27 cellular contexts compared by ENCODE assay signal in genomic region chr3:192564611-192565010, GRCh38.
DNase-seq lines count a peak whose midpoint lies in the region; ATAC-seq and TF ChIP-seq lines count a peak whose summit lies in the region.
"Had no signal": no experiment of that assay in that cellular context is flagged by ENCODE, and none has a peak within 500 bp of the region (broad histone marks: within the 10 kb centered on the region; RNA-seq: fewer than 3 reads in every experiment).

No MANE protein-coding gene starts in this region.

- no peak overlapping the region for H3K4me2 ChIP-seq in trophoblast cell (ENCODE audit: low read length)
- no peak overlapping the region for H3K4me2 ChIP-seq in hepatocyte
- H3K4me2 ChIP-seq: BLaER1 treated with 17β-estradiol and CSF1 and Interleukin-3, amounts not matched to agents 10 nM and 100 nM had no signal

- H4K91ac ChIP-seq in trophoblast cell (ENCODE audit: low read depth, low read length), result no peak overlapping the region

- H3K79me1 ChIP-seq in trophoblast cell (ENCODE audit: low read length), result no peaks in the 10 kb centered on the region

- H3K79me2 ChIP-seq in trophoblast cell (ENCODE audit: control insufficient read depth, insufficient read depth, low read length, poor library complexity) (no peaks in the 10 kb centered on the region), hepatocyte (no peaks in the 10 kb centered on the region)

- H2BK120ac ChIP-seq in trophoblast cell (ENCODE audit: insufficient read depth, low read length, poor library complexity), result no peak overlapping the region

- CTCF ChIA-PET in AG04449 (lab: Yijun Ruan, JAX), result interaction anchor here (1.1 to 6.1 kb wide), 6 partner anchors 10 to 1039 kb away, joined by 3 to 68 read pairs (median 5); no protein-coding TSS in a partner anchor

- no peak for ATAC-seq in GM19351 (IDR thresholded peaks at IDR 0.05; ENCODE audit: unreplicated experiment)
- no peak for ATAC-seq in GM18858 (IDR thresholded peaks at IDR 0.05; ENCODE audit: unreplicated experiment)
- ATAC-seq: GM12878, PC-3, SK-N-SH treated with all-trans-retinoic acid at 6 μM for 48 hours had no signal

- H2BK5ac ChIP-seq in trophoblast cell (ENCODE audit: low read depth, low read length, poor library complexity), result no peak overlapping the region

- H3K27me3 ChIP-seq in adipocyte (replicated peaks; ENCODE audit: control insufficient read depth, insufficient read depth, low read length) (no peaks in the 10 kb centered on the region), trophoblast cell (ENCODE audit: insufficient read depth, low read length) (no peaks in the 10 kb centered on the region), hepatocyte (no peaks in the 10 kb centered on the region)
- H3K27me3 ChIP-seq: BLaER1 treated with 17β-estradiol and CSF1 and Interleukin-3, amounts not matched to agents 10 nM and 100 nM; SJCRH30 had no signal

- no peak for TF ChIP-seq CTCF in AG04449 (IDR thresholded peaks at IDR 0.05; ENCODE audit: insufficient read depth, low read length, missing control alignments)
- no peak for TF ChIP-seq CTCF in fibroblast of pulmonary artery (IDR thresholded peaks at IDR 0.05; ENCODE audit: low read length, missing control alignments)
- TF ChIP-seq CTCF in hepatocyte (IDR thresholded peaks at IDR 0.05; ENCODE audit: poor library complexity), result no peak

- no peak overlapping the region for H3K18ac ChIP-seq in trophoblast cell (ENCODE audit: low read length)

- H4K20me1 ChIP-seq in hepatocyte (ENCODE audit: insufficient read depth, poor library complexity, severe bottlenecking), result no peaks in the 10 kb centered on the region
- H4K20me1 ChIP-seq: BLaER1 treated with 17β-estradiol and CSF1 and Interleukin-3, amounts not matched to agents 10 nM and 100 nM had no signal

- H3K4me1 ChIP-seq in adipocyte (ENCODE audit: control insufficient read depth, insufficient read depth, low read length) (no peaks in the 10 kb centered on the region), trophoblast cell (ENCODE audit: control insufficient read depth in 1 of 2, insufficient read depth in 2 of 2, low read length in 2 of 2) (no peaks in the 10 kb centered on the region), hepatocyte (ENCODE audit: insufficient read depth) (no peaks in the 10 kb centered on the region)
- H3K4me1 ChIP-seq: BLaER1 treated with 17β-estradiol and CSF1 and Interleukin-3, amounts not matched to agents 10 nM and 100 nM; SJCRH30 had no signal

- H3K14ac ChIP-seq in trophoblast cell (ENCODE audit: low read length), result no peak overlapping the region

- DNase-seq in AG04449 (ENCODE audit: low read depth, low spot score), result peak; percentile 9
- DNase-seq in adipocyte (ENCODE audit: low read depth), result peak; percentile 15
- DNase-seq in fibroblast of pulmonary artery (ENCODE audit: low read depth), result peak; percentile 6
- peak; percentile 13 to 80 for DNase-seq in trophoblast cell
- no peak for DNase-seq in hepatocyte (ENCODE audit: low spot score)
- DNase-seq in NOMO-1 treated with DMSO at 0.1 percent for 48 hours (lab: John Stamatoyannopoulos, UW; ENCODE audit: unreplicated experiment), result no peak
- DNase-seq: 8988T; AML-193; CD4-positive, alpha-beta T cell; EL; GDM1; KBM-7; MV-4-11; NCI-H1105; NCI-H146; NCI-H1930; NCI-H2107; NCI-H446; NCI-H524 treated with DMSO at 0.1 percent for 48 hours; NCI-H774; PC-3; SJCRH30 had no signal

- no peak overlapping the region for H4K12ac ChIP-seq in trophoblast cell (ENCODE audit: low read depth, low read length)

- H2AK5ac ChIP-seq in trophoblast cell (ENCODE audit: low read length), result no peak overlapping the region

- no peak overlapping the region for H3K4ac ChIP-seq in trophoblast cell (ENCODE audit: low read depth, low read length)

- no peak overlapping the region for H2AFZ ChIP-seq in trophoblast cell (ENCODE audit: insufficient read depth, low read length, poor library complexity)
- no peak overlapping the region for H2AFZ ChIP-seq in hepatocyte

- no peaks in the 10 kb centered on the region for H3K9me3 ChIP-seq in adipocyte (ENCODE audit: control insufficient read depth, low read length)
- H3K9me3 ChIP-seq in trophoblast cell (ENCODE audit: insufficient read depth, low read depth, low read length), result no peaks in the 10 kb centered on the region
- H3K9me3 ChIP-seq in hepatocyte (ENCODE audit: low read depth), result no peaks in the 10 kb centered on the region
- H3K9me3 ChIP-seq: BLaER1 treated with 17β-estradiol and CSF1 and Interleukin-3, amounts not matched to agents 10 nM and 100 nM; SJCRH30 had no signal

- POLR2A ChIA-PET in AG04449 (lab: Yijun Ruan, JAX), result no interaction called here

- H3K36me3 ChIP-seq in adipocyte (ENCODE audit: control insufficient read depth, insufficient read depth, low read length, severe bottlenecking) (no peaks in the 10 kb centered on the region), trophoblast cell (ENCODE audit: control insufficient read depth in 1 of 2, insufficient read depth in 2 of 2, low read length in 2 of 2) (no peaks in the 10 kb centered on the region), hepatocyte (replicated peaks; ENCODE audit: insufficient read depth, low read depth) (no peaks in the 10 kb centered on the region)
- H3K36me3 ChIP-seq: BLaER1 treated with 17β-estradiol and CSF1 and Interleukin-3, amounts not matched to agents 10 nM and 100 nM; SJCRH30 had no signal

- H3K23ac ChIP-seq in trophoblast cell (ENCODE audit: low read length), result no peak overlapping the region

- H4K8ac ChIP-seq in trophoblast cell (ENCODE audit: low read depth, low read length), result no peak overlapping the region

- no peaks in the 10 kb centered on the region for H3K9me2 ChIP-seq in hepatocyte (replicated peaks; ENCODE audit: insufficient read depth)

- H3K4me3 ChIP-seq in AG04449 (ENCODE audit: low read depth, low read length), result no peak overlapping the region
- no peak overlapping the region for H3K4me3 ChIP-seq in adipocyte (ENCODE audit: low read length)
- H3K4me3 ChIP-seq in fibroblast of pulmonary artery (replicated peaks; ENCODE audit: low read depth, low read length), result no peak overlapping the region
- H3K4me3 ChIP-seq in trophoblast cell (ENCODE audit: low read depth, low read length), result no peak overlapping the region
- H3K4me3 ChIP-seq in hepatocyte, result no peak overlapping the region
- H3K4me3 ChIP-seq: BLaER1 treated with 17β-estradiol and CSF1 and Interleukin-3, amounts not matched to agents 10 nM and 100 nM; GM12878; SJCRH30 had no signal

- H3K27ac ChIP-seq in trophoblast cell (ENCODE audit: low read depth, low read length), result no peak overlapping the region
- no peak overlapping the region for H3K27ac ChIP-seq in hepatocyte
- H3K27ac ChIP-seq: BLaER1 treated with 17β-estradiol and CSF1 and Interleukin-3, amounts not matched to agents 10 nM and 100 nM; SJCRH30 had no signal

- H3K9ac ChIP-seq in adipocyte (ENCODE audit: low read length) (no peak overlapping the region), trophoblast cell (ENCODE audit: low read length) (no peak overlapping the region)
- H3K9ac ChIP-seq: BLaER1 treated with 17β-estradiol and CSF1 and Interleukin-3, amounts not matched to agents 10 nM and 100 nM had no signal

- no peak overlapping the region for H2BK12ac ChIP-seq in trophoblast cell (ENCODE audit: low read length)

Comparison
In these comparisons a context has a peak if more than half of its experiments do, and no peak if none do; other contexts are left out.
1. DNase-seq: peak in AG04449 (single experiment), adipocyte (single experiment), fibroblast of pulmonary artery (single experiment) and trophoblast cell (2 of 2); none in hepatocyte (single experiment) and NOMO-1 treated with DMSO at 0.1 percent for 48 hours (single experiment).